Comparison of ENCODE assay signal across 8 cellular contexts in genomic region chr20:34516874-34517542, GRCh38. TPM values are rescaled to one million over a fixed set of nuclear protein-coding genes. Genes with fewer than 3 reads are reported as not detected.
DNase-seq lines count a peak whose midpoint lies in the region; ATAC-seq and TF ChIP-seq lines count a peak whose summit lies in the region.

No MANE protein-coding gene starts in this region.

- peaks cover 54% of the 10 kb centered on the region for H3K4me1 Mint-ChIP-seq in activated T-cell treated with anti-CD3 and anti-CD28 coated beads, Interleukin-2, amount 50 U/mL, for 24 hours (ENCODE audit: low read depth)
- H3K4me1 Mint-ChIP-seq in osteocyte (ENCODE audit: unreplicated experiment): peaks cover 42% of the 10 kb centered on the region

- TF ChIP-seq CTCF in Loucy (conservative IDR thresholded peaks at IDR 0.05; ENCODE audit: low read length) (no peak), fibroblast of villous mesenchyme (IDR thresholded peaks at IDR 0.05; ENCODE audit: insufficient read depth, low read depth, low read length) (no peak), osteocyte (IDR thresholded peaks at IDR 0.05) (no peak)

- peak overlapping the region; percentile 94 for H3K4me3 Mint-ChIP-seq in activated T-cell treated with anti-CD3 and anti-CD28 coated beads, Interleukin-2, amount 50 U/mL, for 24 hours
- peak overlapping the region; percentile 96 for H3K4me3 Mint-ChIP-seq in osteocyte (ENCODE audit: unreplicated experiment)

- peak overlapping the region; percentile 97 for H3K4me2 ChIP-seq in Loucy (ENCODE audit: low read depth, low read length, poor library complexity, severe bottlenecking)

- peak; percentile 78 for DNase-seq in activated effector memory CD4-positive, alpha-beta T cell treated with anti-CD3 and anti-CD28 coated beads, Interleukin-2, amount 50 U/mL, for 16 hours
- DNase-seq in activated effector memory CD4-positive, alpha-beta T cell treated with Interleukin-2 at 50 U/mL for 16 hours: no peak
- no peak for DNase-seq in activated T-cell treated with anti-CD3 and anti-CD28 coated beads, Interleukin-2, amount 50 U/mL, for 24 hours
- DNase-seq in fibroblast of villous mesenchyme (ENCODE audit: low read depth) (peak; percentile 32), osteocyte (ENCODE audit: extremely low spot score, unreplicated experiment) (peak; percentile 75), NCI-H1436 (lab: John Stamatoyannopoulos, UW) (no peak)

- H3K27me3 ChIP-seq in Loucy (ENCODE audit: insufficient read depth, low read length, poor library complexity, severe bottlenecking): no peaks in the 10 kb centered on the region

- H3K4me3 ChIP-seq in Loucy (ENCODE audit: low read length, poor library complexity, severe bottlenecking): peak overlapping the region; percentile 83
- peak overlapping the region; percentile 93 for H3K4me3 ChIP-seq in fibroblast of villous mesenchyme (ENCODE audit: low read depth, low read length)

- H3K9me2 ChIP-seq in Loucy (replicated peaks; ENCODE audit: low read depth, low read length): no peaks in the 10 kb centered on the region

- H3K9me3 ChIP-seq in Loucy (ENCODE audit: insufficient read depth, low read depth, low read length): no peaks in the 10 kb centered on the region

- H3K36me3 ChIP-seq in Loucy (ENCODE audit: insufficient read depth, low read length): no peaks in the 10 kb centered on the region

- no peak for ATAC-seq in HG02870 (IDR thresholded peaks at IDR 0.05; ENCODE audit: unreplicated experiment)

- peaks cover 61% of the 10 kb centered on the region for H3K79me2 ChIP-seq in Loucy (ENCODE audit: insufficient read depth, low read length)

- peak overlapping the region; percentile 99 for H3K27ac Mint-ChIP-seq in activated T-cell treated with anti-CD3 and anti-CD28 coated beads, Interleukin-2, amount 50 U/mL, for 24 hours
- H3K27ac Mint-ChIP-seq in osteocyte (ENCODE audit: unreplicated experiment): peak overlapping the region; percentile 99

- H2AFZ ChIP-seq in Loucy (ENCODE audit: low read length): peak overlapping the region; percentile 99

- peaks cover 24% of the 10 kb centered on the region for H4K20me1 ChIP-seq in Loucy (ENCODE audit: insufficient read depth, low read length, poor library complexity, severe bottlenecking)

- H3K9ac ChIP-seq in Loucy (ENCODE audit: low read depth, low read length, poor library complexity, severe bottlenecking): peak overlapping the region; percentile 83

- H3K9me3 Mint-ChIP-seq in activated T-cell treated with anti-CD3 and anti-CD28 coated beads, Interleukin-2, amount 50 U/mL, for 24 hours: no peaks in the 10 kb centered on the region
- H3K9me3 Mint-ChIP-seq in osteocyte (ENCODE audit: unreplicated experiment): no peaks in the 10 kb centered on the region

- H3F3A ChIP-seq in Loucy (ENCODE audit: low read depth): no peaks in the 10 kb centered on the region

- H3K4me1 ChIP-seq in Loucy (ENCODE audit: insufficient read depth, low read length, poor library complexity, severe bottlenecking): peaks cover 30% of the 10 kb centered on the region

- peaks cover 52% of the 10 kb centered on the region for H3K36me3 Mint-ChIP-seq in activated T-cell treated with anti-CD3 and anti-CD28 coated beads, Interleukin-2, amount 50 U/mL, for 24 hours (ENCODE audit: low read depth)
- peaks cover 8% of the 10 kb centered on the region for H3K36me3 Mint-ChIP-seq in osteocyte (ENCODE audit: unreplicated experiment)

- no peaks in the 10 kb centered on the region for H3K27me3 Mint-ChIP-seq in activated T-cell treated with anti-CD3 and anti-CD28 coated beads, Interleukin-2, amount 50 U/mL, for 24 hours
- H3K27me3 Mint-ChIP-seq in osteocyte (ENCODE audit: unreplicated experiment): no peaks in the 10 kb centered on the region

RNA-seq across cellular contexts. Expression of gene DYNLRB1, which starts 0.8 kb away (rescaled TPM):
- total RNA-seq in fibroblast of villous mesenchyme (57.4 and 59.6 TPM in 2 replicates), osteocyte (160 and 166 TPM in 2 replicates)

RNA-seq across cellular contexts. Expression of gene MAP1LC3A, which starts 41.5 kb away (rescaled TPM):
- 13.4 and 17.1 TPM in 2 replicates for total RNA-seq in fibroblast of villous mesenchyme
- 60.5 and 67.2 TPM in 2 replicates for total RNA-seq in osteocyte

Comparison
In these comparisons a context has a peak if more than half of its experiments do, and no peak if none do; other contexts are left out.
1. DNase-seq: peak in activated effector memory CD4-positive, alpha-beta T cell treated with anti-CD3 and anti-CD28 coated beads, Interleukin-2, amount 50 U/mL, for 16 hours (single experiment), fibroblast of villous mesenchyme (single experiment) and osteocyte (single experiment); none in activated effector memory CD4-positive, alpha-beta T cell treated with Interleukin-2 at 50 U/mL for 16 hours (single experiment), activated T-cell treated with anti-CD3 and anti-CD28 coated beads, Interleukin-2, amount 50 U/mL, for 24 hours (single experiment) and NCI-H1436 (single experiment).